In the genomic region with DNA sequence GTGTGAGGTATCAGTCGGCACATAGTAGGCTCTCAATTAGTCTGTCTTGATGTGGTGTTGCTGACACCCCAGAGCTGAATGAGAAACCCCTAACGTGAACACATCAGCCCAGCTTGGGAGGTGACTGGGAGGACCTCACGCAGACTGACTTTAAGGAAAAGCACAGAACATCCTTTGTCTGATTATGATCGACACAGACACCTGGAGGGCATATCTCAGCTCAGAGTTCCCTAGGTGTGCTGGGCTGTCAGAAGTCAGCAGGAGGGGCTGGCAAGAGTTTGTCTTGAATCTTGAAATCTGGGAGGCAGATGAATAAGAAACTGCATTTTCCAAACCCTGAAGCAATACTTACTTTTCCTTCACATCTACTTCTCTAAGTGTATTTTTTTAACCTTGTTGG, we compare ENCODE assay signal across 29 cellular contexts. TPM values are rescaled to one million over a fixed set of nuclear protein-coding genes. Genes with fewer than 3 reads are reported as not detected.
"Had no signal": no experiment of that assay in that cellular context is flagged by ENCODE, and none has a peak within 500 bp of the region (broad histone marks: within the 10 kb centered on the region; RNA-seq: fewer than 3 reads in every experiment).

No MANE protein-coding gene starts in this region.

- H3K27ac ChIP-seq: hepatocyte, left lung, pancreas, prostate gland, stomach, testis, thyroid gland, transverse colon, upper lobe of right lung had no signal

- H3K4me2 ChIP-seq: hepatocyte had no signal

- H3K27ac Mint-ChIP-seq: memory B cell; naive thymus-derived CD8-positive, alpha-beta T cell; nephron; stimulated activated naive B cell treated with anti-CD40 and anti-IgM and Interleukin-4, amounts not matched to agents 10 μg/mL and 1 μg/mL and 100 μg/mL, for 72 hours had no signal

- H3K36me3 Mint-ChIP-seq: memory B cell; naive thymus-derived CD8-positive, alpha-beta T cell; stimulated activated naive B cell treated with anti-CD40 and anti-IgM and Interleukin-4, amounts not matched to agents 10 μg/mL and 1 μg/mL and 100 μg/mL, for 72 hours had no signal

- H2AFZ ChIP-seq: hepatocyte had no signal

- H3K4me1 ChIP-seq: left lung, pancreas, prostate gland, testis, thyroid gland, transverse colon, upper lobe of right lung had no signal

- H3K79me2 ChIP-seq: hepatocyte had no signal

- H3K36me3 ChIP-seq: left lung, pancreas, prostate gland, stomach, thyroid gland, transverse colon, upper lobe of right lung had no signal

- H3K4me1 Mint-ChIP-seq: memory B cell; naive thymus-derived CD8-positive, alpha-beta T cell; stimulated activated naive B cell treated with anti-CD40 and anti-IgM and Interleukin-4, amounts not matched to agents 10 μg/mL and 1 μg/mL and 100 μg/mL, for 72 hours had no signal

- H3K9me3 ChIP-seq: left lung, pancreas, prostate gland, stomach, testis, thyroid gland, transverse colon, upper lobe of right lung had no signal

- H3K27me3 ChIP-seq: hepatocyte, left lung, pancreas, testis, thyroid gland, transverse colon, upper lobe of right lung had no signal

- DNase-seq: kidney; left colon; left lung; naive thymus-derived CD8-positive, alpha-beta T cell; nucleus accumbens; pancreas; posterior cingulate gyrus; retina; right cardiac atrium; stimulated activated CD4-positive, alpha-beta T cell treated with anti-CD3 and anti-CD28 coated beads, Interleukin-12 subunit alpha, Interleukin-12 subunit beta, amount 100 ng/mL, for 4 hours; stimulated activated CD4-positive, alpha-beta T cell treated with anti-CD3 and anti-CD28 coated beads, Interleukin-15, amount 100 ng/mL, for 24 hours; stimulated activated CD4-positive, alpha-beta T cell treated with anti-CD3 and anti-CD28 coated beads, Interleukin-2, amount 100 ng/mL, for 24 hours; stimulated activated CD4-positive, alpha-beta T cell treated with anti-CD3 and anti-CD28 coated beads, Interleukin-4, amount 100 ng/mL, for 1 hour; stimulated activated naive B cell treated with anti-CD40 and anti-IgM and Interleukin-4, amounts not matched to agents 10 μg/mL and 1 μg/mL and 100 μg/mL, for 72 hours; stimulated activated naive CD8-positive, alpha-beta T cell treated with anti-CD3 and anti-CD28 coated beads, Interleukin-15, Interleukin-2, amounts not matched to agents 100 U/mL and 50 U/mL, for 24 hours; stomach; testis; thyroid gland; transverse colon; upper lobe of right lung had no signal

- H3K4me3 ChIP-seq: hepatocyte, left lung, lung, pancreas, prostate gland, skin epidermis, stomach, testis, thyroid gland, transverse colon, upper lobe of right lung had no signal

- H3K9me3 Mint-ChIP-seq: memory B cell; naive thymus-derived CD8-positive, alpha-beta T cell; nephron; neural crest cell; stimulated activated naive B cell treated with anti-CD40 and anti-IgM and Interleukin-4, amounts not matched to agents 10 μg/mL and 1 μg/mL and 100 μg/mL, for 72 hours had no signal

- ATAC-seq: left colon; left lung; naive thymus-derived CD8-positive, alpha-beta T cell; pancreas; right cardiac atrium; sciatic nerve; stimulated activated naive B cell treated with anti-CD40 and anti-IgM and Interleukin-4, amounts not matched to agents 10 μg/mL and 1 μg/mL and 100 μg/mL, for 72 hours; stimulated activated naive CD8-positive, alpha-beta T cell treated with anti-CD3 and anti-CD28 coated beads, Interleukin-15, Interleukin-2, amounts not matched to agents 100 U/mL and 50 U/mL, for 24 hours; upper lobe of right lung had no signal

- H3K4me3 Mint-ChIP-seq: memory B cell; naive thymus-derived CD8-positive, alpha-beta T cell; nephron; neural crest cell; stimulated activated naive B cell treated with anti-CD40 and anti-IgM and Interleukin-4, amounts not matched to agents 10 μg/mL and 1 μg/mL and 100 μg/mL, for 72 hours had no signal

RNA-seq across cellular contexts. Expression of a gene that starts 16.8 kb away (rescaled TPM):
- total RNA-seq: osteoblast had no signal
- polyA plus RNA-seq: naive thymus-derived CD8-positive, alpha-beta T cell had no signal
